Comparison of ENCODE assay signal across 18 cellular contexts in genomic region chr16:61813339-61813738, GRCh38.
"Had no signal": no experiment of that assay in that cellular context is flagged by ENCODE, and none has a peak within 500 bp of the region (broad histone marks: within the 10 kb centered on the region; RNA-seq: fewer than 3 reads in every experiment).

No MANE protein-coding gene starts in this region.

- H3K36me3 Mint-ChIP-seq: activated naive CD8-positive, alpha-beta T cell treated with anti-CD3 and anti-CD28 coated beads for 36 hours; memory B cell; stimulated activated effector memory CD8-positive, alpha-beta T cell treated with anti-CD3 and anti-CD28 coated beads, Interleukin-12 subunit alpha, Interleukin-12 subunit beta, amount 100 ng/mL, for 72 hours had no signal

- DNase-seq: activated CD4-positive, alpha-beta T cell treated with anti-CD3 and anti-CD28 coated beads for 4 hours; activated CD4-positive, alpha-beta T cell treated with anti-CD3 and anti-CD28 coated beads, Interleukin-2, amount 50 U/mL, for 48 hours; activated CD4-positive, CD25-positive, alpha-beta regulatory T cell; activated CD8-positive, alpha-beta memory T cell treated with anti-CD3 and anti-CD28 coated beads, Interleukin-2, amount 50 U/mL, for 48 hours; activated naive CD4-positive, alpha-beta T cell treated with Interleukin-2 at 50 U/mL for 16 hours; activated naive CD8-positive, alpha-beta T cell treated with anti-CD3 and anti-CD28 coated beads for 36 hours; activated T-cell treated with anti-CD3 and anti-CD28 coated beads, Interleukin-2, amount 50 U/mL, for 48 hours; esophagus squamous epithelium; gastrocnemius medialis; left colon; small intestine; stimulated activated CD4-positive, alpha-beta T cell treated with anti-CD3 and anti-CD28 coated beads, Interleukin-2, amount 100 ng/mL, for 24 hours; stomach; T-helper 9 cell; transverse colon had no signal

- H3K4me3 Mint-ChIP-seq: activated naive CD8-positive, alpha-beta T cell treated with anti-CD3 and anti-CD28 coated beads for 36 hours; memory B cell; nephron; stimulated activated effector memory CD8-positive, alpha-beta T cell treated with anti-CD3 and anti-CD28 coated beads, Interleukin-12 subunit alpha, Interleukin-12 subunit beta, amount 100 ng/mL, for 72 hours had no signal

- H3K27ac Mint-ChIP-seq: activated naive CD8-positive, alpha-beta T cell treated with anti-CD3 and anti-CD28 coated beads for 36 hours; memory B cell; nephron; stimulated activated effector memory CD8-positive, alpha-beta T cell treated with anti-CD3 and anti-CD28 coated beads, Interleukin-12 subunit alpha, Interleukin-12 subunit beta, amount 100 ng/mL, for 72 hours had no signal

- H3K27me3 Mint-ChIP-seq: activated naive CD8-positive, alpha-beta T cell treated with anti-CD3 and anti-CD28 coated beads for 36 hours; memory B cell had no signal

- H3K9me3 Mint-ChIP-seq: activated naive CD8-positive, alpha-beta T cell treated with anti-CD3 and anti-CD28 coated beads for 36 hours; nephron had no signal

- H3K4me1 Mint-ChIP-seq: activated naive CD8-positive, alpha-beta T cell treated with anti-CD3 and anti-CD28 coated beads for 36 hours; memory B cell; stimulated activated effector memory CD8-positive, alpha-beta T cell treated with anti-CD3 and anti-CD28 coated beads, Interleukin-12 subunit alpha, Interleukin-12 subunit beta, amount 100 ng/mL, for 72 hours had no signal
